Comparison of ENCODE assay signal across 11 cellular contexts in the genomic region with DNA sequence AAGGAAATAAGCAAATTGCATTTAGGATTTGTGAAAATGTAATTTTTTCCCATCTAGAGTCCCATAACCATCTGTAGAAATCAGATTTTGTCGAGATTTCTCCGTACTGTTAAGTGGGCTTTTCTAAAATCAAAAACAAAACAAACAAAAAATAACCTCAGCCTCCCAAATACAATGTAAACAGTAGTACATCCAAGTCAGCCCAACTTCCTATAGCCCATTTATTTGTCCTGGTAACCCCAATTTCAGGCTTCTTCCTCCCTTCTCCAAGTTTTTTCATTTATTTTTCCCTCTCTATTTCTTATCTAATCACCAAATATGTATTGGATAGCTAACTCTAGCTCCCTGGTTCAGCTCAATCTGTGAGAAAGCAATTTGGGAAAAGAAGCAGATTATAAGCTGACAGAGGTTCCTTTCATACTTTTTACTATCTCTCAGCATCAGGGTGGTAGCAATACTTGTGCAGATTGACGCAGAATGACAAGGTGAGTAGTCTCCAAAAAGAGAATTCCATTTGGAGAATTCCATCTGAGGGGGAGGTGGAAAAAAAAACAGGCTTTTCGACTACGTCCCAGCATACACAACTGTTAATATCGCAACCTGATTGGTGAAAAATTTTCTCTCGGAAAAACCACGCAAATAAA.
DNase-seq lines count a peak whose midpoint lies in the region; ATAC-seq, FAIRE-seq and TF ChIP-seq lines count a peak whose summit lies in the region.
"Had no signal": no experiment of that assay in that cellular context is flagged by ENCODE, and none has a peak within 500 bp of the region (broad histone marks: within the 10 kb centered on the region; RNA-seq: fewer than 3 reads in every experiment).

No MANE protein-coding gene starts in this region.

- peaks cover 45% of the 10 kb centered on the region for H3F3A ChIP-seq in SU-DHL-6 (ENCODE audit: insufficient read depth)

- 0 out of 2 replicates have a peak overlapping the region, but pooled peaks have one; percentile 79 for H3K9ac ChIP-seq in SU-DHL-6 (ENCODE audit: low read length)
- no peak overlapping the region for H3K9ac ChIP-seq in HepG2 (ENCODE audit: insufficient read depth, low read depth, low read length)

- peaks cover 49% of the 10 kb centered on the region for H3K4me1 Mint-ChIP-seq in activated CD4-positive, alpha-beta T cell treated with anti-CD3 and anti-CD28 coated beads, Interleukin-2, amount 10 ng/mL, durations not matched to agents 7 days and 5 days
- H3K4me1 Mint-ChIP-seq in stimulated activated effector memory CD8-positive, alpha-beta T cell treated with anti-CD3 and anti-CD28 coated beads, Interleukin-12 subunit alpha, Interleukin-12 subunit beta, amount 100 ng/mL, for 72 hours: peaks cover 31% of the 10 kb centered on the region

- no peaks in the 10 kb centered on the region for H3K36me3 ChIP-seq in SU-DHL-6 (ENCODE audit: low read length)
- no peaks in the 10 kb centered on the region for H3K36me3 ChIP-seq in ovary
- H3K36me3 ChIP-seq in HepG2 (replicated peaks in 1 of 2; ENCODE audit: control insufficient read depth in 1 of 2, insufficient read depth in 2 of 2, low read length in 2 of 2): no peaks in the 10 kb centered on the region

- H3K27me3 ChIP-seq in SU-DHL-6 (ENCODE audit: low read length): no peaks in the 10 kb centered on the region
- no peaks in the 10 kb centered on the region for H3K27me3 ChIP-seq in ovary
- H3K27me3 ChIP-seq in HepG2 (ENCODE audit: control insufficient read depth in 1 of 2, insufficient read depth in 2 of 2, low read length in 2 of 2): peaks cover 0 to 28% of the 10 kb centered on the region in 2 experiments; a peak in 3 of 5 replicates

- H3K9me2 ChIP-seq in SU-DHL-6 (replicated peaks; ENCODE audit: insufficient read depth, low read length): no peaks in the 10 kb centered on the region

- H3K27ac Mint-ChIP-seq in activated CD4-positive, alpha-beta T cell treated with anti-CD3 and anti-CD28 coated beads, Interleukin-2, amount 10 ng/mL, durations not matched to agents 7 days and 5 days: peak overlapping the region; percentile 100
- H3K27ac Mint-ChIP-seq in stimulated activated effector memory CD8-positive, alpha-beta T cell treated with anti-CD3 and anti-CD28 coated beads, Interleukin-12 subunit alpha, Interleukin-12 subunit beta, amount 100 ng/mL, for 72 hours: peak overlapping the region; percentile 98

- H3K27me3 Mint-ChIP-seq in activated CD4-positive, alpha-beta T cell treated with anti-CD3 and anti-CD28 coated beads, Interleukin-2, amount 10 ng/mL, durations not matched to agents 7 days and 5 days: no peaks in the 10 kb centered on the region

- no peaks in the 10 kb centered on the region for H3K79me2 ChIP-seq in SU-DHL-6 (ENCODE audit: insufficient read depth, low read length)
- H3K79me2 ChIP-seq in HepG2 (ENCODE audit: insufficient read depth, low read length): no peaks in the 10 kb centered on the region

- POLR2A ChIA-PET in activated CD4-positive, alpha-beta T cell treated with anti-CD3 and anti-CD28 coated beads, Interleukin-2, amount 10 ng/mL, durations not matched to agents 7 days and 5 days (lab: Charles Lee): interaction anchor here (0.9 to 6.5 kb wide), 7 partner anchors 9 to 189 kb away, joined by 4 to 142 read pairs (median 15); a partner anchor contains a TSS
- POLR2A ChIA-PET in HepG2 (lab: Yijun Ruan, JAX): no interaction called here

- CTCF ChIA-PET in activated CD4-positive, alpha-beta T cell treated with anti-CD3 and anti-CD28 coated beads, Interleukin-2, amount 10 ng/mL, durations not matched to agents 7 days and 5 days (lab: Charles Lee): interaction anchor here (3.1 to 3.9 kb wide), 2 partner anchors 9 to 18 kb away, joined by 13 to 28 read pairs; a partner anchor contains a TSS
- CTCF ChIA-PET in HepG2 (lab: Yijun Ruan, JAX; ENCODE audit: low intra/inter-chr PET ratio, low total read pairs): no interaction called here

- peak overlapping the region; percentile 91 for H3K4me2 ChIP-seq in SU-DHL-6 (ENCODE audit: low read depth, low read length, poor library complexity, severe bottlenecking)
- no peak overlapping the region for H3K4me2 ChIP-seq in HepG2 (ENCODE audit: low read depth, low read length)

- intact Hi-C loops in ovary (cut with DNase I): loop anchor here in 1 of 4 donors (5.0 kb wide), 1 partner anchor 35 kb away; no protein-coding TSS in a partner anchor
- intact Hi-C loops in HepG2 (cut with micrococcal nuclease; ENCODE audit: unreplicated experiment): no loop called here

- H3K27ac ChIP-seq in SU-DHL-6 (ENCODE audit: low read depth, low read length) (no peak overlapping the region; the same call in 1 of the 2 replicates), ovary (no peak overlapping the region), HepG2 (ENCODE audit: extremely low read length, insufficient read depth, low read length) (no peak overlapping the region)

- H3K4me3 ChIP-seq in SU-DHL-6 (ENCODE audit: insufficient read depth, low read length, poor library complexity, severe bottlenecking) (no peak overlapping the region), epithelial cell of esophagus (ENCODE audit: low read length) (peak overlapping the region; percentile 65), ovary (no peak overlapping the region), HepG2 (replicated peaks in 1 of 3; ENCODE audit: insufficient read depth in 1 of 3, low read depth in 2 of 3, low read length in 3 of 3) (no peak overlapping the region)

- H3K4me1 ChIP-seq in ovary (ENCODE audit: insufficient read depth) (peaks cover 4% of the 10 kb centered on the region), HepG2 (ENCODE audit: insufficient read depth, low read length) (peaks cover 25% of the 10 kb centered on the region; the same call in 1 of the 2 replicates)

- DNase-seq in activated CD4-positive, alpha-beta T cell treated with anti-CD3 and anti-CD28 coated beads, Interleukin-2, amount 10 ng/mL, durations not matched to agents 7 days and 5 days: no peak
- no peak for DNase-seq in activated CD4-positive, alpha-beta T cell treated with anti-CD3 and anti-CD28 coated beads, Interleukin-2, amount 50 U/mL, for 1 hour
- DNase-seq in epithelial cell of esophagus (ENCODE audit: low read depth) (no peak), ovary (no peak), HepG2 (ENCODE audit: low spot score) (no peak)
- DNase-seq in stimulated activated effector memory CD8-positive, alpha-beta T cell treated with anti-CD3 and anti-CD28 coated beads, Interleukin-12 subunit alpha, Interleukin-12 subunit beta, amount 100 ng/mL, for 72 hours (ENCODE audit: low spot score in 2 of 2): no peak
- DNase-seq: NCI-H526 treated with DMSO at 0.1 percent for 48 hours had no signal

- in situ Hi-C loops in HepG2 (cut with HindIII; ENCODE audit: extremely low pct_ligation_motif_present, low pct_unique_long_range_greater_than_20kb): no loop called here

- TF ChIP-seq RAD21 in HepG2 (CRISPR knock-in tag; IDR thresholded peaks at IDR 0.05): no peak

- no peaks in the 10 kb centered on the region for H3K9me3 Mint-ChIP-seq in activated CD4-positive, alpha-beta T cell treated with anti-CD3 and anti-CD28 coated beads, Interleukin-2, amount 10 ng/mL, durations not matched to agents 7 days and 5 days
- no peaks in the 10 kb centered on the region for H3K9me3 Mint-ChIP-seq in stimulated activated effector memory CD8-positive, alpha-beta T cell treated with anti-CD3 and anti-CD28 coated beads, Interleukin-12 subunit alpha, Interleukin-12 subunit beta, amount 100 ng/mL, for 72 hours

- H4K20me1 ChIP-seq in SU-DHL-6 (ENCODE audit: low read depth, low read length): no peaks in the 10 kb centered on the region
- H4K20me1 ChIP-seq in HepG2 (ENCODE audit: insufficient read depth, low read length): no peaks in the 10 kb centered on the region

- peak overlapping the region; percentile 85 for H3K4me3 Mint-ChIP-seq in activated CD4-positive, alpha-beta T cell treated with anti-CD3 and anti-CD28 coated beads, Interleukin-2, amount 10 ng/mL, durations not matched to agents 7 days and 5 days
- peak overlapping the region; percentile 87 for H3K4me3 Mint-ChIP-seq in stimulated activated effector memory CD8-positive, alpha-beta T cell treated with anti-CD3 and anti-CD28 coated beads, Interleukin-12 subunit alpha, Interleukin-12 subunit beta, amount 100 ng/mL, for 72 hours

- TF ChIP-seq EP300 in ovary (IDR thresholded peaks at IDR 0.05): no peak
- TF ChIP-seq EP300 in HepG2 (IDR thresholded peaks at IDR 0.05; ENCODE audit: low read depth in 2 of 2, low read length in 2 of 2): no peak
- TF ChIP-seq EP300 in HepG2 (CRISPR knock-in tag; IDR thresholded peaks at IDR 0.05; ENCODE audit: borderline replicate concordance): no peak

- no peak for ATAC-seq in stimulated activated effector memory CD8-positive, alpha-beta T cell treated with anti-CD3 and anti-CD28 coated beads, Interleukin-12 subunit alpha, Interleukin-12 subunit beta, amount 100 ng/mL, for 72 hours
- no peak for ATAC-seq in HG03025 (IDR thresholded peaks at IDR 0.05; ENCODE audit: low FRiP score, unreplicated experiment)
- no peak for ATAC-seq in HepG2
- ATAC-seq: HCT116 had no signal

- no TSS peak for BruUV-seq in HepG2 (replicated peaks; lab: Mats Ljungman, UMichigan)

- FAIRE-seq in HepG2 (lab: Jason Lieb, UNC): no peak
- FAIRE-seq: HTR-8/SVneo had no signal

- TF ChIP-seq CTCF in SU-DHL-6 (IDR thresholded peaks at IDR 0.05; ENCODE audit: insufficient read depth, low read length, poor library complexity, severe bottlenecking): no peak
- TF ChIP-seq CTCF in epithelial cell of esophagus (IDR thresholded peaks at IDR 0.05; ENCODE audit: insufficient read depth, low read depth, low read length, missing control alignments): no peak
- no peak for TF ChIP-seq CTCF in ovary (IDR thresholded peaks at IDR 0.05)
- no peak for TF ChIP-seq CTCF in HepG2 (CRISPR knock-in tag; IDR thresholded peaks at IDR 0.05)

- H3K9me3 ChIP-seq in SU-DHL-6 (ENCODE audit: insufficient read depth, low read length) (no peaks in the 10 kb centered on the region), ovary (peaks cover 0 to 3% of the 10 kb centered on the region in 2 donors), HepG2 (ENCODE audit: low read length) (no peaks in the 10 kb centered on the region)

- TF ChIP-seq POLR2A in ovary (IDR thresholded peaks at IDR 0.05): no peak
- no peak for TF ChIP-seq POLR2A in HepG2 (IDR thresholded peaks at IDR 0.05; ENCODE audit: insufficient read depth in 1 of 2, low read depth in 2 of 2, low read length in 2 of 2)

- peaks cover 5% of the 10 kb centered on the region for H3K36me3 Mint-ChIP-seq in activated CD4-positive, alpha-beta T cell treated with anti-CD3 and anti-CD28 coated beads, Interleukin-2, amount 10 ng/mL, durations not matched to agents 7 days and 5 days (ENCODE audit: low read depth)
- peaks cover 28% of the 10 kb centered on the region for H3K36me3 Mint-ChIP-seq in stimulated activated effector memory CD8-positive, alpha-beta T cell treated with anti-CD3 and anti-CD28 coated beads, Interleukin-12 subunit alpha, Interleukin-12 subunit beta, amount 100 ng/mL, for 72 hours

- WGBS in ovary, 3 donors: 29 to 35% (median 30%) methylated on average over 8 of the region's 8 CpGs
- 75% methylated on average over 8 of the region's 8 CpGs for WGBS in HepG2 (ENCODE audit: low lambda C conversion rate)

- H2AFZ ChIP-seq in SU-DHL-6 (ENCODE audit: low read depth, low read length, severe bottlenecking) (peak overlapping the region; percentile 98), HepG2 (ENCODE audit: low read length) (no peak overlapping the region)
